Comparison of ENCODE assay signal across 18 cellular contexts in genomic region chr6:14656676-14657075, GRCh38.
DNase-seq lines count a peak whose midpoint lies in the region; ATAC-seq and TF ChIP-seq lines count a peak whose summit lies in the region.
"Had no signal": no experiment of that assay in that cellular context is flagged by ENCODE, and none has a peak within 500 bp of the region (broad histone marks: within the 10 kb centered on the region; RNA-seq: fewer than 3 reads in every experiment).

No MANE protein-coding gene starts in this region.

- H3K9me3 Mint-ChIP-seq in activated T-cell treated with anti-CD3 and anti-CD28 coated beads, Interleukin-2, amount 50 U/mL, for 72 hours, result peaks cover 0 to 1% of the 10 kb centered on the region in 2 donors
- H3K9me3 Mint-ChIP-seq in nephron progenitor cell, result no peaks in the 10 kb centered on the region

- peak overlapping the region; percentile 34 for H3K27ac Mint-ChIP-seq in activated T-cell treated with anti-CD3 and anti-CD28 coated beads, Interleukin-2, amount 50 U/mL, for 72 hours
- H3K27ac Mint-ChIP-seq in nephron progenitor cell, result no peak overlapping the region

- intact Hi-C loops in spleen (cut with DNase I; ENCODE audit: low total_unique reads), result no loop called here

- H3K36me3 Mint-ChIP-seq in activated T-cell treated with anti-CD3 and anti-CD28 coated beads, Interleukin-2, amount 50 U/mL, for 72 hours (ENCODE audit: insufficient read depth in 2 of 2), result no peaks in the 10 kb centered on the region
- H3K36me3 Mint-ChIP-seq in nephron progenitor cell (ENCODE audit: low read depth), result no peaks in the 10 kb centered on the region

- H3K4me3 ChIP-seq in NB4 (ENCODE audit: low read depth, low read length) (no peak overlapping the region), WERI-Rb-1 (ENCODE audit: low read depth, low read length) (no peak overlapping the region), spleen (no peak overlapping the region)
- H3K4me3 ChIP-seq: A549, thyroid gland had no signal

- 20 to 38% (median 22%) methylated on average over 4 of the region's 4 CpGs for WGBS in spleen, 5 donors

- peaks cover 4% of the 10 kb centered on the region for H3K4me1 Mint-ChIP-seq in activated T-cell treated with anti-CD3 and anti-CD28 coated beads, Interleukin-2, amount 50 U/mL, for 72 hours (ENCODE audit: low read depth)
- peaks cover 6% of the 10 kb centered on the region for H3K4me1 Mint-ChIP-seq in nephron progenitor cell

- H3K27me3 Mint-ChIP-seq in activated T-cell treated with anti-CD3 and anti-CD28 coated beads, Interleukin-2, amount 50 U/mL, for 72 hours (ENCODE audit: low read depth), result no peaks in the 10 kb centered on the region
- peaks cover 10% of the 10 kb centered on the region for H3K27me3 Mint-ChIP-seq in nephron progenitor cell (ENCODE audit: low read depth, poor library complexity)

- ATAC-seq in activated T-cell treated with anti-CD3 and anti-CD28 coated beads, Interleukin-2, amount 50 U/mL, for 72 hours (replicated peaks in 1 of 2), result no peak
- ATAC-seq: A549, foreskin keratinocyte had no signal

- H3K36me3 ChIP-seq in WERI-Rb-1 (no peaks in the 10 kb centered on the region), spleen (no peaks in the 10 kb centered on the region)
- H3K36me3 ChIP-seq: thyroid gland had no signal

- H3K27ac ChIP-seq in WERI-Rb-1 (peak overlapping the region; percentile 83), spleen (peak overlapping the region; percentile 55 to 84 (median 68))
- H3K27ac ChIP-seq: A549, foreskin keratinocyte, HL-60, thyroid gland had no signal

- peak overlapping the region; percentile 30 to 68 for H3K4me3 Mint-ChIP-seq in activated T-cell treated with anti-CD3 and anti-CD28 coated beads, Interleukin-2, amount 50 U/mL, for 72 hours
- H3K4me3 Mint-ChIP-seq in nephron progenitor cell, result no peak overlapping the region

- TF ChIP-seq POLR2A in NB4 (IDR thresholded peaks at IDR 0.05; ENCODE audit: extremely low read depth, insufficient read length) (no peak), spleen (IDR thresholded peaks at IDR 0.05) (no peak)

- H3K27me3 ChIP-seq in WERI-Rb-1 (ENCODE audit: insufficient read depth, low read depth, severe bottlenecking) (no peaks in the 10 kb centered on the region), spleen (replicated peaks in 1 of 7) (no peaks in the 10 kb centered on the region)
- H3K27me3 ChIP-seq: foreskin keratinocyte, thyroid gland had no signal

- TF ChIP-seq CTCF in NB4 (IDR thresholded peaks at IDR 0.05; ENCODE audit: low read depth, low read length), result no peak
- TF ChIP-seq CTCF in WERI-Rb-1 (IDR thresholded peaks at IDR 0.05; ENCODE audit: low read depth, low read length), result no peak
- no peak for TF ChIP-seq CTCF in spleen (IDR thresholded peaks at IDR 0.05 in 8 of 11, conservative IDR thresholded peaks at IDR 0.05 in 3 of 11)
- TF ChIP-seq CTCF in nephron progenitor cell (IDR thresholded peaks at IDR 0.05), result no peak

- no peak for DNase-seq in activated T-cell treated with anti-CD3 and anti-CD28 coated beads, Interleukin-2, amount 50 U/mL, for 72 hours
- DNase-seq in activated T-cell treated with anti-CD3 and anti-CD28 coated beads, Interleukin-2, amount 50 U/mL, for 48 hours, result no peak
- DNase-seq in NB4 (ENCODE audit: low read depth) (peak; percentile 79), WERI-Rb-1 (no peak), spleen (no peak), nephron progenitor cell (no peak), DMS79 treated with DMSO at 0.1 percent for 48 hours (lab: John Stamatoyannopoulos, UW) (no peak)
- no peak for DNase-seq in stimulated activated CD4-positive, alpha-beta T cell treated with anti-CD3 and anti-CD28 coated beads, Interleukin-2, amount 100 ng/mL, for 48 hours
- DNase-seq: central memory CD4-positive, alpha-beta T cell; foreskin keratinocyte; Karpas-422; left ventricle myocardium superior; NCI-H1930; NCI-H524; retina; thyroid gland had no signal

- H3K9me3 ChIP-seq in WERI-Rb-1 (ENCODE audit: severe bottlenecking), result peaks cover 3% of the 10 kb centered on the region
- H3K9me3 ChIP-seq in spleen, result no peaks in the 10 kb centered on the region
- H3K9me3 ChIP-seq: A549, thyroid gland had no signal

- peaks cover 29 to 71% (median 52%) of the 10 kb centered on the region in 6 donors for H3K4me1 ChIP-seq in spleen
- H3K4me1 ChIP-seq: foreskin keratinocyte had no signal
